ENCODE assay signal across 22 cellular contexts in genomic region chr7:29950480-29950879, GRCh38.
"Had no signal": no experiment of that assay in that cellular context is flagged by ENCODE, and none has a peak within 500 bp of the region (broad histone marks: within the 10 kb centered on the region; RNA-seq: fewer than 3 reads in every experiment).

No MANE protein-coding gene starts in this region.

- FAIRE-seq: endothelial cell of umbilical vein, frontal cortex, islet of Langerhans, keratinocyte had no signal

- ATAC-seq: foreskin keratinocyte, gastroesophageal sphincter, heart left ventricle, left cardiac atrium, left lung, left ventricle myocardium superior, lower lobe of right lung, mucosa of descending colon had no signal

- H3K27me3 ChIP-seq: colonic mucosa, dorsolateral prefrontal cortex, esophagus muscularis mucosa, foreskin keratinocyte, gastroesophageal sphincter, heart left ventricle, left lung had no signal

- H3K36me3 ChIP-seq: colonic mucosa had no signal

- H3K4me3 ChIP-seq: colonic mucosa, dorsolateral prefrontal cortex, esophagus muscularis mucosa, gastroesophageal sphincter, heart left ventricle, left lung, lower lobe of right lung, mucosa of descending colon had no signal

- DNase-seq: colonic mucosa; cortex of kidney; dermis blood vessel endothelial cell; effector CD4-positive, alpha-beta T cell; effector memory CD4-positive, alpha-beta T cell; foreskin keratinocyte; heart left ventricle; hippocampal formation; left cardiac atrium; left lung; left ventricle myocardium superior; lower lobe of right lung; mesenchymal stem cell; mucosa of descending colon; naive B cell had no signal
